In genomic region chr13:111241862-111242261, GRCh38 we compare ENCODE assay signal across 17 cellular contexts.
"Had no signal": no experiment of that assay in that cellular context is flagged by ENCODE, and none has a peak within 500 bp of the region (broad histone marks: within the 10 kb centered on the region; RNA-seq: fewer than 3 reads in every experiment).

No MANE protein-coding gene starts in this region.

- DNase-seq: activated CD4-positive, alpha-beta T cell treated with anti-CD3 and anti-CD28 coated beads, Interleukin-2, amount 10 ng/mL, durations not matched to agents 7 days and 5 days; activated CD4-positive, CD25-positive, alpha-beta regulatory T cell; activated naive CD4-positive, alpha-beta T cell; activated naive CD8-positive, alpha-beta T cell treated with anti-CD3 and anti-CD28 coated beads, Interleukin-2, amount 50 U/mL, for 24 hours; cortex of kidney; effector memory CD4-positive, alpha-beta T cell; heart right ventricle; naive B cell; right lobe of liver had no signal

- H3K4me2 ChIP-seq: smooth muscle cell had no signal

- H3K27ac Mint-ChIP-seq: activated CD4-positive, alpha-beta T cell treated with anti-CD3 and anti-CD28 coated beads, Interleukin-2, amount 10 ng/mL, durations not matched to agents 7 days and 5 days; activated naive CD8-positive, alpha-beta T cell treated with anti-CD3 and anti-CD28 coated beads, Interleukin-2, amount 50 U/mL, for 24 hours; activated T-helper 1 cell treated with anti-CD3 and anti-CD28 coated beads, Interleukin-12 subunit alpha, Interleukin-12 subunit beta, Interleukin-2, Interleukin-4 antibody, amounts not matched to agents 30 ng/mL and 10 ng/mL and 1 ng/mL, durations not matched to agents 14 hours and 24 hours and 36 hours; progenitor cell of endocrine pancreas; stimulated activated naive CD8-positive, alpha-beta T cell treated with anti-CD3 and anti-CD28 coated beads, Interleukin-15, Interleukin-2, amounts not matched to agents 100 ng/mL and 50 ng/mL, for 24 hours had no signal

- H3K27me3 Mint-ChIP-seq: activated CD4-positive, alpha-beta T cell treated with anti-CD3 and anti-CD28 coated beads, Interleukin-2, amount 10 ng/mL, durations not matched to agents 7 days and 5 days; activated naive CD8-positive, alpha-beta T cell treated with anti-CD3 and anti-CD28 coated beads, Interleukin-2, amount 50 U/mL, for 24 hours; naive B cell; progenitor cell of endocrine pancreas; stimulated activated naive CD8-positive, alpha-beta T cell treated with anti-CD3 and anti-CD28 coated beads, Interleukin-15, Interleukin-2, amounts not matched to agents 100 ng/mL and 50 ng/mL, for 24 hours had no signal

- H3K9me3 Mint-ChIP-seq: activated CD4-positive, alpha-beta T cell treated with anti-CD3 and anti-CD28 coated beads, Interleukin-2, amount 10 ng/mL, durations not matched to agents 7 days and 5 days; activated naive CD8-positive, alpha-beta T cell treated with anti-CD3 and anti-CD28 coated beads, Interleukin-2, amount 50 U/mL, for 24 hours; activated T-helper 1 cell treated with anti-CD3 and anti-CD28 coated beads, Interleukin-12 subunit alpha, Interleukin-12 subunit beta, Interleukin-2, Interleukin-4 antibody, amounts not matched to agents 30 ng/mL and 10 ng/mL and 1 ng/mL, durations not matched to agents 14 hours and 24 hours and 36 hours; naive B cell; stimulated activated naive CD8-positive, alpha-beta T cell treated with anti-CD3 and anti-CD28 coated beads, Interleukin-15, Interleukin-2, amounts not matched to agents 100 ng/mL and 50 ng/mL, for 24 hours had no signal

- H3K9me3 ChIP-seq: ascending aorta, gastroesophageal sphincter, heart right ventricle, right lobe of liver, thoracic aorta had no signal

- H3K27me3 ChIP-seq: ascending aorta, gastroesophageal sphincter, heart right ventricle, right lobe of liver had no signal

- H3K4me3 ChIP-seq: ascending aorta, gastroesophageal sphincter, heart right ventricle, right lobe of liver, smooth muscle cell, thoracic aorta had no signal

- H3K4me1 ChIP-seq: ascending aorta, gastroesophageal sphincter, right lobe of liver had no signal

- H3K27ac ChIP-seq: ascending aorta, epithelial cell of prostate, heart right ventricle, right lobe of liver, thoracic aorta had no signal

- H3K4me3 Mint-ChIP-seq: activated CD4-positive, alpha-beta T cell treated with anti-CD3 and anti-CD28 coated beads, Interleukin-2, amount 10 ng/mL, durations not matched to agents 7 days and 5 days; activated naive CD8-positive, alpha-beta T cell treated with anti-CD3 and anti-CD28 coated beads, Interleukin-2, amount 50 U/mL, for 24 hours; activated T-helper 1 cell treated with anti-CD3 and anti-CD28 coated beads, Interleukin-12 subunit alpha, Interleukin-12 subunit beta, Interleukin-2, Interleukin-4 antibody, amounts not matched to agents 30 ng/mL and 10 ng/mL and 1 ng/mL, durations not matched to agents 14 hours and 24 hours and 36 hours; naive B cell; stimulated activated naive CD8-positive, alpha-beta T cell treated with anti-CD3 and anti-CD28 coated beads, Interleukin-15, Interleukin-2, amounts not matched to agents 100 ng/mL and 50 ng/mL, for 24 hours had no signal

- ATAC-seq: activated naive CD8-positive, alpha-beta T cell treated with anti-CD3 and anti-CD28 coated beads, Interleukin-2, amount 50 U/mL, for 24 hours; gastroesophageal sphincter had no signal
